19 cellular contexts compared by ENCODE assay signal in genomic region chr1:202241376-202242079, GRCh38. TPM values are rescaled to one million over a fixed set of nuclear protein-coding genes. Genes with fewer than 3 reads are reported as not detected.
DNase-seq lines count a peak whose midpoint lies in the region; ATAC-seq, FAIRE-seq and TF ChIP-seq lines count a peak whose summit lies in the region.
"Had no signal": no experiment of that assay in that cellular context is flagged by ENCODE, and none has a peak within 500 bp of the region (broad histone marks: within the 10 kb centered on the region; RNA-seq: fewer than 3 reads in every experiment).

No MANE protein-coding gene starts in this region.

- H3K9me3 ChIP-seq in left ventricle myocardium inferior (replicated peaks): no peaks in the 10 kb centered on the region
- H3K9me3 ChIP-seq in body of pancreas: no peaks in the 10 kb centered on the region
- no peaks in the 10 kb centered on the region for H3K9me3 ChIP-seq in kidney (ENCODE audit: control insufficient read depth in 1 of 2, low read length in 2 of 2)
- H3K9me3 ChIP-seq in aorta (ENCODE audit: control insufficient read depth, low read length): no peaks in the 10 kb centered on the region

- intact Hi-C loops in Right ventricle myocardium superior (cut with DNase I): no loop called here
- intact Hi-C loops in left ventricle myocardium inferior (cut with micrococcal nuclease): no loop called here
- intact Hi-C loops in body of pancreas (cut with DNase I): no loop called here
- intact Hi-C loops in kidney (cut with DNase I): no loop called here
- intact Hi-C loops in aorta (cut with DNase I): loop anchor here (5.0 to 10.0 kb wide), 3 partner anchors 34 to 53 kb away; no protein-coding TSS in a partner anchor

- no peaks in the 10 kb centered on the region for H3K36me3 ChIP-seq in left ventricle myocardium inferior
- H3K36me3 ChIP-seq in body of pancreas (replicated peaks in 1 of 2; ENCODE audit: insufficient read depth in 1 of 2, low read depth in 2 of 2): no peaks in the 10 kb centered on the region
- H3K36me3 ChIP-seq in kidney (ENCODE audit: control insufficient read depth in 1 of 2, insufficient read depth in 2 of 2, low read length in 2 of 2): no peaks in the 10 kb centered on the region
- H3K36me3 ChIP-seq in aorta (ENCODE audit: control insufficient read depth in 1 of 2, insufficient read depth in 2 of 2, low read length in 1 of 2): peaks cover 0 to 3% of the 10 kb centered on the region in 2 donors

- H3K9ac ChIP-seq in kidney (ENCODE audit: low read length in 2 of 2): no peak overlapping the region

- no peak for TF ChIP-seq CTCF in left ventricle myocardium inferior (IDR thresholded peaks at IDR 0.05; ENCODE audit: borderline replicate concordance)
- no peak for TF ChIP-seq CTCF in body of pancreas (IDR thresholded peaks at IDR 0.05)
- TF ChIP-seq CTCF in kidney (IDR thresholded peaks at IDR 0.05; ENCODE audit: borderline replicate concordance, extremely low read depth, insufficient read depth): no peak

- DNase-seq in Right ventricle myocardium superior (no peak), left ventricle myocardium inferior (no peak), body of pancreas (peak in 3 of 4 donors; percentile 5 to 47 (median 37)), kidney (peak; percentile 72), aorta (peak; percentile 82 to 88), T1000 (lab: John Stamatoyannopoulos, UW) (no peak), NCI-H345 (lab: John Stamatoyannopoulos, UW) (no peak), NCI-H1048 (lab: John Stamatoyannopoulos, UW) (no peak)
- DNase-seq: activated CD8-positive, alpha-beta memory T cell treated with anti-CD3 and anti-CD28 coated beads, Interleukin-2, amount 50 U/mL, for 4 hours; MV-4-11; retina; stimulated activated CD4-positive, alpha-beta T cell treated with anti-CD3 and anti-CD28 coated beads, Interleukin-4, amount 100 ng/mL, for 1 hour had no signal

- FAIRE-seq in kidney (lab: Jason Lieb, UNC): no peak
- FAIRE-seq: D721Med, endothelial cell of umbilical vein, GM19239, urothelium cell line had no signal

- H3K27me3 ChIP-seq in left ventricle myocardium inferior (ENCODE audit: low read depth): peaks cover 34% of the 10 kb centered on the region
- no peaks in the 10 kb centered on the region for H3K27me3 ChIP-seq in body of pancreas
- H3K27me3 ChIP-seq in aorta (ENCODE audit: control insufficient read depth in 1 of 2, insufficient read depth in 2 of 2, low read length in 1 of 2): no peaks in the 10 kb centered on the region

- 85 to 91% methylated on average over 6 of the region's 6 CpGs for WGBS in body of pancreas, 2 donors
- WGBS in aorta, 2 donors: 3 to 4% methylated on average over 6 of the region's 6 CpGs

- H3K4me3 ChIP-seq in left ventricle myocardium inferior (no peak overlapping the region), body of pancreas (no peak overlapping the region), kidney (ENCODE audit: low read length in 2 of 2) (no peak overlapping the region), aorta (ENCODE audit: low read length in 2 of 2) (no peak overlapping the region)

- H3K4me1 ChIP-seq in left ventricle myocardium inferior (peaks cover 8% of the 10 kb centered on the region), body of pancreas (no peaks in the 10 kb centered on the region), kidney (ENCODE audit: control insufficient read depth in 1 of 2, insufficient read depth in 1 of 2, low read depth in 1 of 2, low read length in 2 of 2) (no peaks in the 10 kb centered on the region), aorta (ENCODE audit: control insufficient read depth in 1 of 2, insufficient read depth in 2 of 2, low read length in 2 of 2) (peaks cover 0 to 4% of the 10 kb centered on the region in 2 donors)

- ATAC-seq in Right ventricle myocardium superior (ENCODE audit: poor library complexity) (peak; percentile 70), body of pancreas (no peak), aorta (ENCODE audit: low FRiP score) (peak; percentile 80)
- ATAC-seq: activated CD4-positive, CD25-positive, alpha-beta regulatory T cell treated with anti-CD3 and anti-CD28 coated beads, Interleukin-2, amount 50 U/mL, for 24 hours had no signal

- H3K27ac ChIP-seq in left ventricle myocardium inferior (replicated peaks) (no peak overlapping the region), body of pancreas (no peak overlapping the region), kidney (ENCODE audit: low read depth in 2 of 2, low read length in 2 of 2) (no peak overlapping the region), aorta (ENCODE audit: low read depth in 1 of 2, low read length in 2 of 2) (peak overlapping the region; percentile 34 to 46)

- TF ChIP-seq POLR2A in body of pancreas (IDR thresholded peaks at IDR 0.05): no peak

RNA-seq across cellular contexts. Expression of gene LGR6, which starts 47.9 kb away (rescaled TPM):
- total RNA-seq in Right ventricle myocardium superior: 3.9 TPM
- total RNA-seq in left ventricle myocardium inferior: 0.60 TPM
- total RNA-seq in body of pancreas: under 1 TPM in 1 of 2 donors, not detected in 1; 0.52 TPM
- total RNA-seq in kidney: 4.1 TPM
- polyA plus RNA-seq in kidney (ENCODE audit: insufficient read depth, low read depth, low replicate concordance): 1.8 TPM
- total RNA-seq in aorta: 10 to 100 TPM; 31.7 to 35.6 TPM
- polyA plus RNA-seq in aorta: 10 to 100 TPM; 11.6 to 67.8 TPM
- total RNA-seq: endothelial cell of umbilical vein, glomerular endothelial cell had no signal
- polyA plus RNA-seq: AG04450, endothelial cell of umbilical vein had no signal

Comparison
In these comparisons a context has a peak if more than half of its experiments do, and no peak if none do; other contexts are left out.
1. DNase-seq: peak in body of pancreas (3 of 4), kidney (single experiment) and aorta (2 of 2); none in Right ventricle myocardium superior (single experiment), left ventricle myocardium inferior (single experiment), T1000 (single experiment), NCI-H345 (single experiment) and NCI-H1048 (single experiment).
2. H3K27ac ChIP-seq: peak in aorta (2 of 2); none in left ventricle myocardium inferior (single experiment), body of pancreas (0 of 4) and kidney (0 of 2).
3. intact Hi-C loops: an anchor here in aorta (5.0 to 10.0 kb wide); none called in Right ventricle myocardium superior, left ventricle myocardium inferior, body of pancreas and kidney.